23 cellular contexts compared by ENCODE assay signal in genomic region chr2:215372968-215373649, GRCh38.
"Had no signal": no experiment of that assay in that cellular context is flagged by ENCODE, and none has a peak within 500 bp of the region (broad histone marks: within the 10 kb centered on the region; RNA-seq: fewer than 3 reads in every experiment).

No MANE protein-coding gene starts in this region.

- H3K79me2 ChIP-seq: parathyroid adenoma had no signal

- H3K27ac Mint-ChIP-seq: endodermal cell; immature natural killer cell; memory B cell; natural killer cell treated with Interleukin-12 subunit alpha and Interleukin-12 subunit beta and Interleukin-15 and Interleukin-18, amount 100 ng/mL, for 72 hours; neural progenitor cell; type B pancreatic cell had no signal

- H3K36me3 ChIP-seq: neural progenitor cell, prostate gland had no signal

- DNase-seq: effector CD4-positive, alpha-beta T cell; endodermal cell; gastrocnemius medialis; heart right ventricle; hypothalamus; immature natural killer cell; left cardiac atrium; left ventricle myocardium inferior; lower lobe of right lung; midbrain; occipital lobe; retina; stimulated activated CD4-positive, alpha-beta T cell treated with anti-CD3 and anti-CD28 coated beads, Interleukin-12 subunit alpha, Interleukin-12 subunit beta, amount 100 ng/mL, for 4 hours; stimulated activated naive CD4-positive, alpha-beta T cell had no signal

- H3K27me3 Mint-ChIP-seq: memory B cell; natural killer cell treated with Interleukin-12 subunit alpha and Interleukin-12 subunit beta and Interleukin-15 and Interleukin-18, amount 100 ng/mL, for 72 hours; type B pancreatic cell had no signal

- H3K27ac ChIP-seq: coronary artery, gastrocnemius medialis, heart right ventricle, left ventricle myocardium inferior, lower lobe of right lung, neural progenitor cell, parathyroid adenoma, prostate gland, skin epidermis had no signal

- H3K4me3 Mint-ChIP-seq: endodermal cell; immature natural killer cell; memory B cell; natural killer cell treated with Interleukin-12 subunit alpha and Interleukin-12 subunit beta and Interleukin-15 and Interleukin-18, amount 100 ng/mL, for 72 hours; neural progenitor cell; type B pancreatic cell had no signal

- H3K4me1 ChIP-seq: gastrocnemius medialis, heart right ventricle, left ventricle myocardium inferior, lower lobe of right lung, neural progenitor cell, parathyroid adenoma, prostate gland had no signal

- H2AFZ ChIP-seq: neural progenitor cell, parathyroid adenoma had no signal

- H3K9me3 Mint-ChIP-seq: endodermal cell; immature natural killer cell; natural killer cell treated with Interleukin-12 subunit alpha and Interleukin-12 subunit beta and Interleukin-15 and Interleukin-18, amount 100 ng/mL, for 72 hours; neural progenitor cell; type B pancreatic cell had no signal

- H3K27me3 ChIP-seq: gastrocnemius medialis, heart right ventricle, neural progenitor cell had no signal

- H3K4me3 ChIP-seq: coronary artery, gastrocnemius medialis, heart right ventricle, left ventricle myocardium inferior, lower lobe of right lung, neural progenitor cell, prostate gland, skin epidermis had no signal

- H3K9me3 ChIP-seq: gastrocnemius medialis, heart right ventricle, left ventricle myocardium inferior, lower lobe of right lung, prostate gland had no signal

- H3K9ac ChIP-seq: neural progenitor cell, parathyroid adenoma had no signal

- H3K4me1 Mint-ChIP-seq: endodermal cell, immature natural killer cell, memory B cell, neural progenitor cell had no signal

- ATAC-seq: gastrocnemius medialis; heart right ventricle; left cardiac atrium; lower lobe of right lung; natural killer cell treated with Interleukin-12 subunit alpha and Interleukin-12 subunit beta and Interleukin-15 and Interleukin-18, amount 100 ng/mL, for 72 hours; sciatic nerve had no signal
